ENCODE assay signal across 1 cellular context in the genomic region with DNA sequence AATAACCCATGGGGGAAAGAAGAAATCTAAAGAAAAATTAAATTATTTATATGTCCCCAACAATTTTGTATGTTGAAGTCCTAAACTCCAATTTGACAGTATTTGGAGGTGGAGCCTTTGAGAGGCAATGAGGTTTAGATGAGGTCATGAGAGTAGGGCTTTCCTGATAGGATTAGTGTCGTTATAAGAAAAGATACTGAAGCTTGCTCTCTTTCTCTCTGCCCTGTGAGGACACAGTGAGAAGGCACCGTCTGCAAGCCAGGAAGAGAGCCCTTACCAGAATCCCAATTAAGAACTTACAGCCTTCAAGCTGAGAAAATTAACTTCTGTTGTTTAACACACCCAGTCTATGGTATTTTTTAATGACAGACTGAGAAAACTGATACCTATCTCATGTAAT.
TF ChIP-seq lines count a peak whose summit lies in the region.

No MANE protein-coding gene starts in this region.

TF ChIP-seq in SK-N-SH, 30 proteins besides CTCF, POLR2A, EP300 and RAD21 (continued from another document):
- TF ChIP-seq, protein P1, sequence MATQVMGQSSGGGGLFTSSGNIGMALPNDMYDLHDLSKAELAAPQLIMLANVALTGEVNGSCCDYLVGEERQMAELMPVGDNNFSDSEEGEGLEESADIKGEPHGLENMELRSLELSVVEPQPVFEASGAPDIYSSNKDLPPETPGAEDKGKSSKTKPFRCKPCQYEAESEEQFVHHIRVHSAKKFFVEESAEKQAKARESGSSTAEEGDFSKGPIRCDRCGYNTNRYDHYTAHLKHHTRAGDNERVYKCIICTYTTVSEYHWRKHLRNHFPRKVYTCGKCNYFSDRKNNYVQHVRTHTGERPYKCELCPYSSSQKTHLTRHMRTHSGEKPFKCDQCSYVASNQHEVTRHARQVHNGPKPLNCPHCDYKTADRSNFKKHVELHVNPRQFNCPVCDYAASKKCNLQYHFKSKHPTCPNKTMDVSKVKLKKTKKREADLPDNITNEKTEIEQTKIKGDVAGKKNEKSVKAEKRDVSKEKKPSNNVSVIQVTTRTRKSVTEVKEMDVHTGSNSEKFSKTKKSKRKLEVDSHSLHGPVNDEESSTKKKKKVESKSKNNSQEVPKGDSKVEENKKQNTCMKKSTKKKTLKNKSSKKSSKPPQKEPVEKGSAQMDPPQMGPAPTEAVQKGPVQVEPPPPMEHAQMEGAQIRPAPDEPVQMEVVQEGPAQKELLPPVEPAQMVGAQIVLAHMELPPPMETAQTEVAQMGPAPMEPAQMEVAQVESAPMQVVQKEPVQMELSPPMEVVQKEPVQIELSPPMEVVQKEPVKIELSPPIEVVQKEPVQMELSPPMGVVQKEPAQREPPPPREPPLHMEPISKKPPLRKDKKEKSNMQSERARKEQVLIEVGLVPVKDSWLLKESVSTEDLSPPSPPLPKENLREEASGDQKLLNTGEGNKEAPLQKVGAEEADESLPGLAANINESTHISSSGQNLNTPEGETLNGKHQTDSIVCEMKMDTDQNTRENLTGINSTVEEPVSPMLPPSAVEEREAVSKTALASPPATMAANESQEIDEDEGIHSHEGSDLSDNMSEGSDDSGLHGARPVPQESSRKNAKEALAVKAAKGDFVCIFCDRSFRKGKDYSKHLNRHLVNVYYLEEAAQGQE (IDR thresholded peaks at IDR 0.05; ENCODE audit: low read depth, low read length) = no peak
- no peak for TF ChIP-seq TEAD4 (IDR thresholded peaks at IDR 0.05; ENCODE audit: borderline replicate concordance, insufficient read depth)
